30 cellular contexts compared by ENCODE assay signal in genomic region chr16:25481636-25482035, GRCh38.
A peak's percentile ranks its signal among the peaks of the same experiment; 100 is the strongest.
DNase-seq lines count a peak whose midpoint lies in the region; ATAC-seq, FAIRE-seq and TF ChIP-seq lines count a peak whose summit lies in the region.
"Had no signal": no experiment of that assay in that cellular context is flagged by ENCODE, and none has a peak within 500 bp of the region (broad histone marks: within the 10 kb centered on the region; RNA-seq: fewer than 3 reads in every experiment).

No MANE protein-coding gene starts in this region.

- H3K27me3 Mint-ChIP-seq in neural progenitor cell (ENCODE audit: insufficient read depth, low read depth), result no peaks in the 10 kb centered on the region
- peaks cover 5% of the 10 kb centered on the region for H3K27me3 Mint-ChIP-seq in activated CD4-positive, alpha-beta memory T cell treated with anti-CD3 and anti-CD28 coated beads, Interleukin-2, amount 10 ng/mL, durations not matched to agents 7 days and 5 days
- H3K27me3 Mint-ChIP-seq: dendritic cell treated with granulocyte-macrophage colony-stimulating factor and Interleukin-4, amounts not matched to agents 40 ng/mL and 50 ng/mL, for 4 days had no signal

- H3K27me3 ChIP-seq in NT2/D1 (ENCODE audit: insufficient read depth, insufficient read length), result no peaks in the 10 kb centered on the region
- H3K27me3 ChIP-seq in foreskin keratinocyte, result no peaks in the 10 kb centered on the region
- H3K27me3 ChIP-seq in neural progenitor cell, result no peaks in the 10 kb centered on the region
- no peaks in the 10 kb centered on the region for H3K27me3 ChIP-seq in suprapubic skin
- H3K27me3 ChIP-seq: BLaER1, ovary had no signal

- no peak overlapping the region for H3K4me3 ChIP-seq in NT2/D1 (ENCODE audit: insufficient read length, low read depth)
- H3K4me3 ChIP-seq in neural progenitor cell, result no peak overlapping the region
- H3K4me3 ChIP-seq in suprapubic skin, result no peak overlapping the region
- H3K4me3 ChIP-seq: BLaER1, ovary had no signal

- H3K9ac ChIP-seq in NT2/D1 (ENCODE audit: insufficient read length, low read depth) (no peak overlapping the region), neural progenitor cell (no peak overlapping the region)
- H3K9ac ChIP-seq: BLaER1, KMS-11 had no signal

- 67% methylated on average over 1 of the region's 1 CpG for WGBS in suprapubic skin

- TF ChIP-seq CTCF in foreskin keratinocyte (conservative IDR thresholded peaks at IDR 0.05) (no peak), neural progenitor cell (IDR thresholded peaks at IDR 0.05) (no peak), suprapubic skin (IDR thresholded peaks at IDR 0.05) (no peak)

- H2AFZ ChIP-seq in neural progenitor cell (replicated peaks), result peak overlapping the region; percentile 38

- H3F3A ChIP-seq in neural progenitor cell (ENCODE audit: low read depth), result no peaks in the 10 kb centered on the region

- H3K27ac Mint-ChIP-seq in neural progenitor cell, result no peak overlapping the region
- H3K27ac Mint-ChIP-seq in activated CD4-positive, alpha-beta memory T cell treated with anti-CD3 and anti-CD28 coated beads, Interleukin-2, amount 10 ng/mL, durations not matched to agents 7 days and 5 days, result no peak overlapping the region
- H3K27ac Mint-ChIP-seq: activated CD4-positive, alpha-beta T cell treated with anti-CD3 and anti-CD28 coated beads, Interleukin-2, amount 10 ng/mL, durations not matched to agents 7 days and 5 days; activated CD8-positive, alpha-beta memory T cell treated with anti-CD3 and anti-CD28 coated beads, Interleukin-2, amount 10 ng/mL, durations not matched to agents 7 days and 5 days; activated naive CD4-positive, alpha-beta T cell treated with anti-CD3 and anti-CD28 coated beads for 36 hours; dendritic cell treated with granulocyte-macrophage colony-stimulating factor and Interleukin-4, amounts not matched to agents 40 ng/mL and 50 ng/mL, for 4 days; HFFc6; naive thymus-derived CD4-positive, alpha-beta T cell; T-helper 2 cell treated with Interferon-gamma antibody and Interleukin-4, amounts not matched to agents 5 μg/mL and 100 μg/mL, for 36 hours had no signal

- no peaks in the 10 kb centered on the region for H3K79me2 ChIP-seq in neural progenitor cell (ENCODE audit: low read depth)

- H4K20me1 ChIP-seq in neural progenitor cell (ENCODE audit: low read depth), result no peaks in the 10 kb centered on the region
- H4K20me1 ChIP-seq: BLaER1 had no signal

- no peak overlapping the region for H3K4me3 Mint-ChIP-seq in neural progenitor cell
- H3K4me3 Mint-ChIP-seq in activated CD4-positive, alpha-beta memory T cell treated with anti-CD3 and anti-CD28 coated beads, Interleukin-2, amount 10 ng/mL, durations not matched to agents 7 days and 5 days, result no peak overlapping the region
- H3K4me3 Mint-ChIP-seq: activated CD4-positive, alpha-beta T cell treated with anti-CD3 and anti-CD28 coated beads, Interleukin-2, amount 10 ng/mL, durations not matched to agents 7 days and 5 days; activated CD8-positive, alpha-beta memory T cell treated with anti-CD3 and anti-CD28 coated beads, Interleukin-2, amount 10 ng/mL, durations not matched to agents 7 days and 5 days; activated naive CD4-positive, alpha-beta T cell treated with anti-CD3 and anti-CD28 coated beads for 36 hours; dendritic cell treated with granulocyte-macrophage colony-stimulating factor and Interleukin-4, amounts not matched to agents 40 ng/mL and 50 ng/mL, for 4 days; HFFc6; naive thymus-derived CD4-positive, alpha-beta T cell; T-helper 2 cell treated with Interferon-gamma antibody and Interleukin-4, amounts not matched to agents 5 μg/mL and 100 μg/mL, for 36 hours had no signal

- no peaks in the 10 kb centered on the region for H3K36me3 ChIP-seq in NT2/D1 (ENCODE audit: insufficient read depth, insufficient read length, low read length)
- H3K36me3 ChIP-seq in neural progenitor cell, result no peaks in the 10 kb centered on the region
- no peaks in the 10 kb centered on the region for H3K36me3 ChIP-seq in suprapubic skin
- H3K36me3 ChIP-seq: BLaER1, ovary had no signal

- DNase-seq in H54 (ENCODE audit: insufficient read length, low spot score) (no peak), NT2/D1 (ENCODE audit: low read depth, low spot score) (peak; percentile 82), foreskin keratinocyte (peak; percentile 2 to 23), neural progenitor cell (ENCODE audit: low spot score) (no peak), suprapubic skin (ENCODE audit: low spot score in 2 of 2) (no peak)
- DNase-seq in stimulated activated CD4-positive, alpha-beta T cell treated with anti-CD3 and anti-CD28 coated beads, Interleukin-4, amount 100 ng/mL, for 4 hours, result no peak
- no peak for DNase-seq in activated CD4-positive, alpha-beta memory T cell treated with anti-CD3 and anti-CD28 coated beads, Interleukin-2, amount 10 ng/mL, durations not matched to agents 7 days and 5 days
- DNase-seq: activated CD4-positive, alpha-beta T cell treated with anti-CD3 and anti-CD28 coated beads, Interleukin-2, amount 10 ng/mL, durations not matched to agents 7 days and 5 days; activated CD8-positive, alpha-beta memory T cell treated with anti-CD3 and anti-CD28 coated beads, Interleukin-2, amount 10 ng/mL, durations not matched to agents 7 days and 5 days; activated naive CD4-positive, alpha-beta T cell treated with anti-CD3 and anti-CD28 coated beads for 36 hours; Calu3; central memory CD4-positive, alpha-beta T cell; HFFc6; naive thymus-derived CD4-positive, alpha-beta T cell; NCI-H1105; NCI-H2081; NCI-H345; NCI-H774; ovary; right cardiac atrium; stimulated activated CD4-positive, alpha-beta T cell treated with anti-CD3 and anti-CD28 coated beads, Interleukin-12 subunit alpha, Interleukin-12 subunit beta, amount 100 ng/mL, for 4 hours; stimulated activated naive CD8-positive, alpha-beta T cell treated with anti-CD3 and anti-CD28 coated beads, Interleukin-15, Interleukin-2, amounts not matched to agents 100 U/mL and 50 U/mL, for 24 hours had no signal

- H3K27ac ChIP-seq in foreskin keratinocyte (no peak overlapping the region), neural progenitor cell (no peak overlapping the region), suprapubic skin (no peak overlapping the region)
- H3K27ac ChIP-seq: BLaER1, KMS-11, ovary, VCaP had no signal

- peaks cover 2% of the 10 kb centered on the region for H3K4me1 Mint-ChIP-seq in neural progenitor cell
- no peaks in the 10 kb centered on the region for H3K4me1 Mint-ChIP-seq in activated CD4-positive, alpha-beta memory T cell treated with anti-CD3 and anti-CD28 coated beads, Interleukin-2, amount 10 ng/mL, durations not matched to agents 7 days and 5 days
- H3K4me1 Mint-ChIP-seq: activated CD4-positive, alpha-beta T cell treated with anti-CD3 and anti-CD28 coated beads, Interleukin-2, amount 10 ng/mL, durations not matched to agents 7 days and 5 days; activated CD8-positive, alpha-beta memory T cell treated with anti-CD3 and anti-CD28 coated beads, Interleukin-2, amount 10 ng/mL, durations not matched to agents 7 days and 5 days; naive thymus-derived CD4-positive, alpha-beta T cell had no signal

- ATAC-seq in foreskin keratinocyte (no peak), GM18868 (IDR thresholded peaks at IDR 0.05; ENCODE audit: unreplicated experiment) (no peak)
- ATAC-seq: activated CD8-positive, alpha-beta memory T cell treated with anti-CD3 and anti-CD28 coated beads, Interleukin-2, amount 10 ng/mL, durations not matched to agents 7 days and 5 days; left lobe of liver; naive thymus-derived CD4-positive, alpha-beta T cell; right cardiac atrium; stimulated activated naive CD8-positive, alpha-beta T cell treated with anti-CD3 and anti-CD28 coated beads, Interleukin-15, Interleukin-2, amounts not matched to agents 100 U/mL and 50 U/mL, for 24 hours had no signal

- no peak for TF ChIP-seq POLR2A in H54 (IDR thresholded peaks at IDR 0.05; ENCODE audit: low read depth, low read length)
- no peak for TF ChIP-seq POLR2A in suprapubic skin (IDR thresholded peaks at IDR 0.05)

- H3K9me3 Mint-ChIP-seq in neural progenitor cell, result no peaks in the 10 kb centered on the region
- H3K9me3 Mint-ChIP-seq in activated CD4-positive, alpha-beta memory T cell treated with anti-CD3 and anti-CD28 coated beads, Interleukin-2, amount 10 ng/mL, durations not matched to agents 7 days and 5 days, result no peaks in the 10 kb centered on the region
- H3K9me3 Mint-ChIP-seq: activated CD4-positive, alpha-beta T cell treated with anti-CD3 and anti-CD28 coated beads, Interleukin-2, amount 10 ng/mL, durations not matched to agents 7 days and 5 days; activated naive CD4-positive, alpha-beta T cell treated with anti-CD3 and anti-CD28 coated beads for 36 hours; dendritic cell treated with granulocyte-macrophage colony-stimulating factor and Interleukin-4, amounts not matched to agents 40 ng/mL and 50 ng/mL, for 4 days; T-helper 2 cell treated with Interferon-gamma antibody and Interleukin-4, amounts not matched to agents 5 μg/mL and 100 μg/mL, for 36 hours had no signal

- H3K4me1 ChIP-seq in NT2/D1 (ENCODE audit: insufficient read depth, insufficient read length) (no peaks in the 10 kb centered on the region), foreskin keratinocyte (no peaks in the 10 kb centered on the region), neural progenitor cell (no peaks in the 10 kb centered on the region), suprapubic skin (no peaks in the 10 kb centered on the region)
- H3K4me1 ChIP-seq: BLaER1 had no signal

- POLR2A ChIA-PET in activated CD4-positive, alpha-beta memory T cell treated with anti-CD3 and anti-CD28 coated beads, Interleukin-2, amount 10 ng/mL, durations not matched to agents 7 days and 5 days (lab: Charles Lee), result no interaction called here

- no peak overlapping the region for H3K4me2 ChIP-seq in neural progenitor cell
- H3K4me2 ChIP-seq: BLaER1, KMS-11 had no signal

- no peak for TF ChIP-seq EP300 in suprapubic skin (IDR thresholded peaks at IDR 0.05)

- FAIRE-seq in H54 (lab: Jason Lieb, UNC), result peak; percentile 86
- FAIRE-seq: GM12892 had no signal

- CTCF ChIA-PET in activated CD4-positive, alpha-beta memory T cell treated with anti-CD3 and anti-CD28 coated beads, Interleukin-2, amount 10 ng/mL, durations not matched to agents 7 days and 5 days (lab: Charles Lee), result no interaction called here

- H3K9me3 ChIP-seq in NT2/D1 (ENCODE audit: insufficient read depth, low read length) (no peaks in the 10 kb centered on the region), neural progenitor cell (ENCODE audit: low read depth) (no peaks in the 10 kb centered on the region), suprapubic skin (no peaks in the 10 kb centered on the region)
- H3K9me3 ChIP-seq: BLaER1, ovary had no signal

- H3K36me3 Mint-ChIP-seq in neural progenitor cell, result no peaks in the 10 kb centered on the region
- no peaks in the 10 kb centered on the region for H3K36me3 Mint-ChIP-seq in activated CD4-positive, alpha-beta memory T cell treated with anti-CD3 and anti-CD28 coated beads, Interleukin-2, amount 10 ng/mL, durations not matched to agents 7 days and 5 days (ENCODE audit: low read depth)
- H3K36me3 Mint-ChIP-seq: activated CD8-positive, alpha-beta memory T cell treated with anti-CD3 and anti-CD28 coated beads, Interleukin-2, amount 10 ng/mL, durations not matched to agents 7 days and 5 days; naive thymus-derived CD4-positive, alpha-beta T cell had no signal

Comparison
In these comparisons a context has a peak if more than half of its experiments do, and no peak if none do; other contexts are left out.
1. DNase-seq: peak in NT2/D1 (single experiment) and foreskin keratinocyte (2 of 2); none in H54 (single experiment), neural progenitor cell (single experiment), suprapubic skin (0 of 2), stimulated activated CD4-positive, alpha-beta T cell treated with anti-CD3 and anti-CD28 coated beads, Interleukin-4, amount 100 ng/mL, for 4 hours (0 of 2) and activated CD4-positive, alpha-beta memory T cell treated with anti-CD3 and anti-CD28 coated beads, Interleukin-2, amount 10 ng/mL, durations not matched to agents 7 days and 5 days (single experiment).